ENCODE assay signal across 14 cellular contexts in genomic region chrX:30733852-30734660, GRCh38.
DNase-seq lines count a peak whose midpoint lies in the region; ATAC-seq and TF ChIP-seq lines count a peak whose summit lies in the region.
"Had no signal": no experiment of that assay in that cellular context is flagged by ENCODE, and none has a peak within 500 bp of the region (broad histone marks: within the 10 kb centered on the region; RNA-seq: fewer than 3 reads in every experiment).

No MANE protein-coding gene starts in this region.

- peak overlapping the region; percentile 48 for H3K27ac Mint-ChIP-seq in activated naive CD4-positive, alpha-beta T cell treated with anti-CD3 and anti-CD28 coated beads, Interleukin-2, amount 50 U/mL, for 24 hours
- H3K27ac Mint-ChIP-seq in activated T-helper 17 cell treated with anti-CD3 and anti-CD28 coated beads, Interleukin-2, amount 50 U/mL, for 72 hours, result no peak overlapping the region
- H3K27ac Mint-ChIP-seq in stimulated activated naive CD8-positive, alpha-beta T cell treated with anti-CD3 and anti-CD28 coated beads, Interleukin-15, Interleukin-2, amounts not matched to agents 100 ng/mL and 50 ng/mL, for 24 hours, result peak overlapping the region; percentile 92
- H3K27ac Mint-ChIP-seq: CD4-positive, alpha-beta memory T cell had no signal

- no peaks in the 10 kb centered on the region for H3K36me3 Mint-ChIP-seq in activated naive CD4-positive, alpha-beta T cell treated with anti-CD3 and anti-CD28 coated beads, Interleukin-2, amount 50 U/mL, for 24 hours
- peaks cover 9% of the 10 kb centered on the region for H3K36me3 Mint-ChIP-seq in activated T-helper 17 cell treated with anti-CD3 and anti-CD28 coated beads, Interleukin-2, amount 50 U/mL, for 72 hours (ENCODE audit: low read depth)
- H3K36me3 Mint-ChIP-seq in stimulated activated naive CD8-positive, alpha-beta T cell treated with anti-CD3 and anti-CD28 coated beads, Interleukin-15, Interleukin-2, amounts not matched to agents 100 ng/mL and 50 ng/mL, for 24 hours (ENCODE audit: low read depth), result peaks cover 8% of the 10 kb centered on the region
- H3K36me3 Mint-ChIP-seq: CD4-positive, alpha-beta memory T cell had no signal

- H3K9me2 ChIP-seq in PC-3 (replicated peaks; ENCODE audit: low read length), result no peaks in the 10 kb centered on the region

- no peaks in the 10 kb centered on the region for H3K36me3 ChIP-seq in PC-3 (ENCODE audit: low read depth, low read length)
- H3K36me3 ChIP-seq: BE2C had no signal

- intact Hi-C loops in PC-3 (cut with micrococcal nuclease), result no loop called here

- POLR2A ChIA-PET in PC-3 (lab: Charles Lee; ENCODE audit: unreplicated experiment), result no interaction called here

- H3K27ac ChIP-seq in PC-3 (ENCODE audit: low read length), result no peak overlapping the region
- H3K27ac ChIP-seq: A549, C4-2B had no signal

- no peak overlapping the region for H3K4me3 Mint-ChIP-seq in activated naive CD4-positive, alpha-beta T cell treated with anti-CD3 and anti-CD28 coated beads, Interleukin-2, amount 50 U/mL, for 24 hours
- H3K4me3 Mint-ChIP-seq in activated T-helper 17 cell treated with anti-CD3 and anti-CD28 coated beads, Interleukin-2, amount 50 U/mL, for 72 hours, result no peak overlapping the region
- H3K4me3 Mint-ChIP-seq in stimulated activated naive CD8-positive, alpha-beta T cell treated with anti-CD3 and anti-CD28 coated beads, Interleukin-15, Interleukin-2, amounts not matched to agents 100 ng/mL and 50 ng/mL, for 24 hours, result peak overlapping the region; percentile 18
- H3K4me3 Mint-ChIP-seq: CD4-positive, alpha-beta memory T cell; H9 had no signal

- no peaks in the 10 kb centered on the region for H4K20me1 ChIP-seq in PC-3 (ENCODE audit: low read length)

- H3K9ac ChIP-seq in PC-3 (ENCODE audit: low read length), result no peak overlapping the region

- no peaks in the 10 kb centered on the region for H3K9me3 ChIP-seq in PC-3 (ENCODE audit: low read length)
- H3K9me3 ChIP-seq: A549, BE2C had no signal

- H3K9me3 Mint-ChIP-seq in activated naive CD4-positive, alpha-beta T cell treated with anti-CD3 and anti-CD28 coated beads, Interleukin-2, amount 50 U/mL, for 24 hours, result no peaks in the 10 kb centered on the region
- no peaks in the 10 kb centered on the region for H3K9me3 Mint-ChIP-seq in activated T-helper 17 cell treated with anti-CD3 and anti-CD28 coated beads, Interleukin-2, amount 50 U/mL, for 72 hours
- H3K9me3 Mint-ChIP-seq in stimulated activated naive CD8-positive, alpha-beta T cell treated with anti-CD3 and anti-CD28 coated beads, Interleukin-15, Interleukin-2, amounts not matched to agents 100 ng/mL and 50 ng/mL, for 24 hours, result no peaks in the 10 kb centered on the region

- no peaks in the 10 kb centered on the region for H3F3A ChIP-seq in PC-3 (ENCODE audit: low read length, unreplicated experiment)

- TSS peak; percentile 19 for BruUV-seq in PC-3 (replicated peaks; lab: Mats Ljungman, UMichigan)

- no peaks in the 10 kb centered on the region for H3K27me3 ChIP-seq in PC-3 (ENCODE audit: low read length)
- H3K27me3 ChIP-seq: BE2C had no signal

- H3K79me2 ChIP-seq in PC-3 (ENCODE audit: low read length), result no peaks in the 10 kb centered on the region

- no peak overlapping the region for H3K4me3 ChIP-seq in PC-3 (ENCODE audit: low read length)
- H3K4me3 ChIP-seq: A549 had no signal

- ATAC-seq in PC-3 (no peak), HG02610 (IDR thresholded peaks at IDR 0.05; ENCODE audit: unreplicated experiment) (no peak), HG03378 (IDR thresholded peaks at IDR 0.05; ENCODE audit: unreplicated experiment) (no peak)
- peak; percentile 38 for ATAC-seq in activated T-helper 17 cell treated with anti-CD3 and anti-CD28 coated beads, Interleukin-2, amount 50 U/mL, for 72 hours (replicated peaks)
- ATAC-seq: A549 had no signal

- no peak for TF ChIP-seq CTCF in PC-3 (conservative IDR thresholded peaks at IDR 0.05; ENCODE audit: low read depth, low read length)

- no peaks in the 10 kb centered on the region for H3K4me1 ChIP-seq in PC-3 (ENCODE audit: insufficient read depth, low read length)
- H3K4me1 ChIP-seq: A549, BE2C had no signal

- no peak overlapping the region for H3K4me2 ChIP-seq in PC-3 (ENCODE audit: low read length)
- H3K4me2 ChIP-seq: A549 had no signal

- CTCF ChIA-PET in PC-3 (lab: Charles Lee), result no interaction called here

- no peaks in the 10 kb centered on the region for H3K27me3 Mint-ChIP-seq in activated naive CD4-positive, alpha-beta T cell treated with anti-CD3 and anti-CD28 coated beads, Interleukin-2, amount 50 U/mL, for 24 hours
- H3K27me3 Mint-ChIP-seq in activated T-helper 17 cell treated with anti-CD3 and anti-CD28 coated beads, Interleukin-2, amount 50 U/mL, for 72 hours, result no peaks in the 10 kb centered on the region
- H3K27me3 Mint-ChIP-seq in stimulated activated naive CD8-positive, alpha-beta T cell treated with anti-CD3 and anti-CD28 coated beads, Interleukin-15, Interleukin-2, amounts not matched to agents 100 ng/mL and 50 ng/mL, for 24 hours, result no peaks in the 10 kb centered on the region
- H3K27me3 Mint-ChIP-seq: CD4-positive, alpha-beta memory T cell had no signal

- DNase-seq in activated naive CD4-positive, alpha-beta T cell treated with Interleukin-2 at 50 U/mL for 16 hours, result no peak
- DNase-seq in PC-3, result no peak
- DNase-seq: BE2C; CD4-positive, alpha-beta memory T cell; DMS79; GOT3; H9 had no signal

- H2AFZ ChIP-seq in PC-3 (ENCODE audit: low read length), result no peak overlapping the region

- no peaks in the 10 kb centered on the region for H3K4me1 Mint-ChIP-seq in activated naive CD4-positive, alpha-beta T cell treated with anti-CD3 and anti-CD28 coated beads, Interleukin-2, amount 50 U/mL, for 24 hours
- no peaks in the 10 kb centered on the region for H3K4me1 Mint-ChIP-seq in activated T-helper 17 cell treated with anti-CD3 and anti-CD28 coated beads, Interleukin-2, amount 50 U/mL, for 72 hours
- peaks cover 23% of the 10 kb centered on the region for H3K4me1 Mint-ChIP-seq in stimulated activated naive CD8-positive, alpha-beta T cell treated with anti-CD3 and anti-CD28 coated beads, Interleukin-15, Interleukin-2, amounts not matched to agents 100 ng/mL and 50 ng/mL, for 24 hours (ENCODE audit: low read depth)
- H3K4me1 Mint-ChIP-seq: H9 had no signal
